22 cellular contexts compared by ENCODE assay signal in the genomic region with DNA sequence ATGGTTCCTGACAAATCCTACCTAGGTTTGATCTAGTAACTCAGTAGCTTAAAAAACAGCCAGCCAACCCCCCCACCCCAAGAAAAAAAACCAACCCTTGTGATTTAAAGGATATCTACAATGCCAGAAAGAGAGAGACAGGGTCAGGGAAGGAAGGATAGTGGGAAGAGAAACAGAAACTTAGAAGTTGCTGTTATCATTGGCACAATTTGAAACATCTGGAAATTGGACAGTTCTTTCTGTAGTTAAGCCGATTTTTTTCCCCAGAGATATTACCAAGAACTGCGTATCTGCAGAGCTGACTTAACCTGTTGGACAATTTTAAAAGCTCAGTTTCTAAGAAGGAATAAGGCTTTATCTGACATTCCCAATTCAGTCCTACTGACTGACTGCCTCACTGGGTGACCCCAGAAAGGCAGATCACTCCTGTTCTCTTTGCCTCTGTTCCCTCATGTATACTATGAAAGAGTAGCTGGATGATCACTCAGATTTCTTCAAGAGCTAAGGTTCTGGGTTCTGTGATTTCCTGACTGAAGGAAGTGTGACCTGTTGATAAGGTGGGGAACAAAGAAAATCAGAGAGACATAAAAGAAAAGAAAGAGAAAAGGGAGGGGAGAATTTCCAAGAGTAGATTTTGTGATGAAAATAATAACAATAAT.
"Had no signal": no experiment of that assay in that cellular context is flagged by ENCODE, and none has a peak within 500 bp of the region (broad histone marks: within the 10 kb centered on the region; RNA-seq: fewer than 3 reads in every experiment).

No MANE protein-coding gene starts in this region.

- H3K4me3 ChIP-seq: Peyer's patch had no signal

- ATAC-seq: activated CD8-positive, alpha-beta T cell treated with anti-CD3 and anti-CD28 coated beads, Interleukin-2, amount 10 ng/mL, durations not matched to agents 7 days and 5 days; activated naive CD4-positive, alpha-beta T cell treated with anti-CD3 and anti-CD28 coated beads, Interleukin-2, amount 50 U/mL, for 72 hours; activated naive CD8-positive, alpha-beta T cell treated with anti-CD3 and anti-CD28 coated beads, Interleukin-2, amount 50 U/mL, for 24 hours; WTC11 had no signal

- DNase-seq: activated CD4-positive, alpha-beta T cell treated with anti-CD3 and anti-CD28 coated beads for 48 hours; activated CD4-positive, alpha-beta T cell treated with anti-CD3 and anti-CD28 coated beads, Interleukin-2, amount 50 U/mL, for 4 hours; activated CD4-positive, CD25-positive, alpha-beta regulatory T cell treated with anti-CD3 and anti-CD28 coated beads, Interleukin-2, amount 50 U/mL, for 72 hours; activated CD8-positive, alpha-beta memory T cell treated with anti-CD3 and anti-CD28 coated beads, Interleukin-2, amount 50 U/mL, for 48 hours; activated CD8-positive, alpha-beta T cell treated with anti-CD3 and anti-CD28 coated beads, Interleukin-2, amount 10 ng/mL, durations not matched to agents 7 days and 5 days; activated naive CD8-positive, alpha-beta T cell treated with anti-CD3 and anti-CD28 coated beads, Interleukin-2, amount 50 U/mL, for 24 hours; activated T-cell treated with anti-CD3 and anti-CD28 coated beads, Interleukin-2, amount 50 U/mL, for 1 hour; amygdala; IMR-90; KG1; NCI-H1092; NCI-H1417 treated with DMSO at 0.1 percent for 48 hours; NCI-H1694; NCI-H2029; NCI-H2107; NCI-H510A treated with DMSO at 0.1 percent for 48 hours; NCI-H69; NK-92 treated with Interleukin-12 subunit alpha and Interleukin-12 subunit beta, amount 100 ng/mL, for 24 hours; Peyer's patch; SHP77 treated with DMSO at 0.1 percent for 48 hours had no signal
